In genomic region chr10:103204353-103205255, GRCh38 we compare ENCODE assay signal across 17 cellular contexts. TPM values are rescaled to one million over a fixed set of nuclear protein-coding genes. Genes with fewer than 3 reads are reported as not detected.
DNase-seq lines count a peak whose midpoint lies in the region; ATAC-seq lines count a peak whose summit lies in the region.
"Had no signal": no experiment of that assay in that cellular context is flagged by ENCODE, and none has a peak within 500 bp of the region (broad histone marks: within the 10 kb centered on the region; RNA-seq: fewer than 3 reads in every experiment).

No MANE protein-coding gene starts in this region.

- H3K27me3 ChIP-seq in HUES48 (ENCODE audit: control insufficient read depth, insufficient read depth, low read length): no peaks in the 10 kb centered on the region
- no peaks in the 10 kb centered on the region for H3K27me3 ChIP-seq in NT2/D1 (ENCODE audit: insufficient read depth, insufficient read length)
- H3K27me3 ChIP-seq: gastrocnemius medialis, vagina had no signal

- H3K4me1 ChIP-seq in HUES48 (ENCODE audit: control insufficient read depth, insufficient read depth, low read length) (peaks cover 23% of the 10 kb centered on the region), NT2/D1 (ENCODE audit: insufficient read depth, insufficient read length) (peaks cover 4% of the 10 kb centered on the region)
- H3K4me1 ChIP-seq: vagina had no signal

- H3K4me3 ChIP-seq in HUES48 (ENCODE audit: low read depth, low read length) (peak overlapping the region; percentile 36), NT2/D1 (ENCODE audit: insufficient read length, low read depth) (no peak overlapping the region)
- H3K4me3 ChIP-seq: gastrocnemius medialis, vagina had no signal

- H3K27ac ChIP-seq in HUES48 (ENCODE audit: low read depth, low read length): peak overlapping the region; percentile 97
- H3K27ac ChIP-seq: gastrocnemius medialis, vagina had no signal

- H3K9me3 ChIP-seq in HUES48 (ENCODE audit: control insufficient read depth, insufficient read depth, low read length): peaks cover 16% of the 10 kb centered on the region
- peaks cover 28% of the 10 kb centered on the region; the same call in 1 of the 2 replicates for H3K9me3 ChIP-seq in NT2/D1 (ENCODE audit: insufficient read depth, low read length)
- H3K9me3 ChIP-seq: gastrocnemius medialis, SK-N-SH, vagina had no signal

- H3K9ac ChIP-seq in HUES48 (ENCODE audit: low read depth, low read length): peak overlapping the region; percentile 74
- no peak overlapping the region for H3K9ac ChIP-seq in NT2/D1 (ENCODE audit: insufficient read length, low read depth)
- H3K9ac ChIP-seq: SK-N-SH had no signal

- DNase-seq in NT2/D1 (ENCODE audit: low read depth, low spot score) (peak; percentile 89), iPS DF 4.7 (ENCODE audit: extremely low read depth, low spot score) (peak; percentile 89), retina (peak; percentile 45), occipital lobe (lab: John Stamatoyannopoulos, UW) (no peak)
- no peak for DNase-seq in activated CD4-positive, alpha-beta T cell treated with anti-CD3 and anti-CD28 coated beads, Interleukin-2, amount 50 U/mL, for 48 hours
- DNase-seq: activated effector memory CD4-positive, alpha-beta T cell treated with anti-CD3 and anti-CD28 coated beads, Interleukin-2, amount 50 U/mL, for 16 hours; CD8-positive, alpha-beta memory T cell; gastrocnemius medialis; left cardiac atrium; naive B cell; NCI-H345; SK-N-SH; stimulated activated CD4-positive, alpha-beta T cell treated with anti-CD3 and anti-CD28 coated beads, Interleukin-4, amount 100 ng/mL, for 1 hour had no signal

- no peaks in the 10 kb centered on the region for H3K36me3 ChIP-seq in HUES48 (ENCODE audit: control insufficient read depth, insufficient read depth, low read length)
- peaks cover 3% of the 10 kb centered on the region for H3K36me3 ChIP-seq in NT2/D1 (ENCODE audit: insufficient read depth, insufficient read length, low read length)
- H3K36me3 ChIP-seq: gastrocnemius medialis, vagina had no signal

- no peak for ATAC-seq in HG02623 (IDR thresholded peaks at IDR 0.05; ENCODE audit: unreplicated experiment)
- ATAC-seq: gastrocnemius medialis, HCT116, left cardiac atrium had no signal

RNA-seq across cellular contexts. Expression of gene NT5C2, which starts 11.5 kb away (rescaled TPM):
- 96.7 TPM for total RNA-seq in occipital lobe

RNA-seq across cellular contexts. Expression of gene RPEL1, which starts 41.1 kb away (rescaled TPM):
- total RNA-seq in occipital lobe: 0.16 TPM
- total RNA-seq: CD8-positive, alpha-beta memory T cell; gastrocnemius medialis; left cardiac atrium; vagina had no signal

Comparison
In these comparisons a context has a peak if more than half of its experiments do, and no peak if none do; other contexts are left out.
1. DNase-seq: peak in NT2/D1 (single experiment), iPS DF 4.7 (single experiment) and retina (single experiment); none in occipital lobe (single experiment) and activated CD4-positive, alpha-beta T cell treated with anti-CD3 and anti-CD28 coated beads, Interleukin-2, amount 50 U/mL, for 48 hours (0 of 2).